8 cellular contexts compared by ENCODE assay signal in genomic region chr17:42675984-42676423, GRCh38. TPM values are rescaled to one million over a fixed set of nuclear protein-coding genes. Genes with fewer than 3 reads are reported as not detected.
DNase-seq lines count a peak whose midpoint lies in the region; ATAC-seq and TF ChIP-seq lines count a peak whose summit lies in the region.

No MANE protein-coding gene starts in this region.

- no peaks in the 10 kb centered on the region for H3K27me3 ChIP-seq in kidney epithelial cell (ENCODE audit: control insufficient read depth, insufficient read depth, low read length)
- peaks cover 0 to 48% (median 0%) of the 10 kb centered on the region in 3 donors for H3K27me3 ChIP-seq in stomach

- H3K4me1 Mint-ChIP-seq in brain, result peaks cover 49% of the 10 kb centered on the region

- H3K36me3 ChIP-seq in kidney epithelial cell (ENCODE audit: control insufficient read depth, insufficient read depth, low read length) (peaks cover 3% of the 10 kb centered on the region), stomach (peaks cover 26 to 28% (median 27%) of the 10 kb centered on the region in 4 donors)

- TF ChIP-seq CTCF in GM10266 (IDR thresholded peaks at IDR 0.05; ENCODE audit: control insufficient read depth, insufficient read depth, low read depth, missing control alignments), result no peak
- no peak for TF ChIP-seq CTCF in brain (conservative IDR thresholded peaks at IDR 0.05)
- no peak for TF ChIP-seq CTCF in kidney epithelial cell (IDR thresholded peaks at IDR 0.05; ENCODE audit: insufficient read depth, low read length, poor library complexity, severe bottlenecking)
- TF ChIP-seq CTCF in stomach (IDR thresholded peaks at IDR 0.05), result no peak

- no peaks in the 10 kb centered on the region for H3K9me3 Mint-ChIP-seq in brain

- H3K4me1 ChIP-seq in stomach, result peaks cover 54 to 87% (median 76%) of the 10 kb centered on the region in 4 donors

- H3K4me3 ChIP-seq in kidney epithelial cell (ENCODE audit: low read depth, low read length) (peak overlapping the region; percentile 89), stomach (peak overlapping the region; percentile 85 to 96 (median 90))

- H3K4me3 Mint-ChIP-seq in brain, result peak overlapping the region; percentile 88 to 95 (median 90)

- DNase-seq in GM10266 (ENCODE audit: extremely low spot score), result peak; percentile 47
- DNase-seq in NAMALWA (ENCODE audit: low spot score), result peak; percentile 21
- no peak for DNase-seq in kidney epithelial cell (ENCODE audit: low read depth)
- DNase-seq in stomach, result peak; percentile 82
- DNase-seq in globus pallidus (ENCODE audit: low spot score), result no peak
- no peak for DNase-seq in iPS-NIHi7 (ENCODE audit: extremely low spot score)

- peak overlapping the region; percentile 75 to 99 (median 96) for H3K27ac ChIP-seq in stomach

- no peak for ATAC-seq in GM19455 (IDR thresholded peaks at IDR 0.05; ENCODE audit: unreplicated experiment)

- no peaks in the 10 kb centered on the region for H3K9me3 ChIP-seq in stomach

- TF ChIP-seq POLR2A in stomach (IDR thresholded peaks at IDR 0.05), result no peak

- peaks cover 6% of the 10 kb centered on the region for H3K27me3 Mint-ChIP-seq in brain

- 0 to 3% (median 1%) methylated on average over 6 to 41 of the region's 41 CpGs for WGBS in stomach, 5 donors

- peaks cover 7% of the 10 kb centered on the region for H3K36me3 Mint-ChIP-seq in brain

- intact Hi-C loops in stomach (cut with DNase I; ENCODE audit: low total_unique reads), result no loop called here

- TF ChIP-seq EP300 in stomach (IDR thresholded peaks at IDR 0.05), result no peak

- peak overlapping the region; percentile 69 to 97 (median 88) for H3K27ac Mint-ChIP-seq in brain

RNA-seq across cellular contexts. Expression of gene PLEKHH3, which starts 0.8 kb away (rescaled TPM):
- polyA plus RNA-seq in brain (ENCODE audit: insufficient read depth, low read depth, low replicate concordance) (38.5 TPM), stomach (10 to 100 TPM; 19.1 to 74.4 (median 52.9) TPM)
- total RNA-seq in kidney epithelial cell (10.2 and 11.2 TPM in 2 replicates), stomach (10 to 100 TPM; 16.5 to 96.0 (median 28.0) TPM)

RNA-seq across cellular contexts. Expression of gene CCR10, which starts 5.6 kb away (rescaled TPM):
- 3.1 TPM for polyA plus RNA-seq in brain (ENCODE audit: insufficient read depth, low read depth, low replicate concordance)
- total RNA-seq in kidney epithelial cell, result 3.1 and 8.9 TPM in 2 replicates
- 10 to 100 TPM in 1 of 5 donors, 1 to 10 TPM in 3, not detected in 1; 1.7 to 11.7 (median 7.0) TPM for total RNA-seq in stomach
- 1 to 10 TPM in 1 of 3 donors, under 1 TPM in 2; 0.55 to 1.4 (median 0.56) TPM for polyA plus RNA-seq in stomach

RNA-seq across cellular contexts. Expression of gene CNTNAP1, which starts 6.3 kb away (rescaled TPM):
- polyA plus RNA-seq in brain (ENCODE audit: insufficient read depth, low read depth, low replicate concordance), result 20.0 TPM
- 5.8 and 7.0 TPM in 2 replicates for total RNA-seq in kidney epithelial cell
- total RNA-seq in stomach, result 10 to 100 TPM in 2 of 5 donors, 1 to 10 TPM in 3; 6.7 to 13.3 (median 9.0) TPM
- polyA plus RNA-seq in stomach, result 1 to 10 TPM in 2 of 3 donors, under 1 TPM in 1; 0.76 to 2.7 (median 2.6) TPM

RNA-seq across cellular contexts. Expression of gene TUBG2, which starts 16.9 kb away (rescaled TPM):
- polyA plus RNA-seq in brain (ENCODE audit: insufficient read depth, low read depth, low replicate concordance), result 65.3 TPM
- 11.3 and 15.0 TPM in 2 replicates for total RNA-seq in kidney epithelial cell
- 100 to 1,000 TPM in 2 of 5 donors, 10 to 100 TPM in 2, 1 to 10 TPM in 1; 4.3 to 181 (median 15.8) TPM for total RNA-seq in stomach
- polyA plus RNA-seq in stomach, result 10 to 100 TPM; 13.3 to 17.1 (median 15.9) TPM

Comparison
In these comparisons a context has a peak if more than half of its experiments do, and no peak if none do; other contexts are left out.
1. DNase-seq: peak in GM10266 (single experiment), NAMALWA (single experiment) and stomach (single experiment); none in kidney epithelial cell (single experiment), globus pallidus (single experiment) and iPS-NIHi7 (single experiment).